Comparison of ENCODE assay signal across 13 cellular contexts in genomic region chr7:64180989-64181388, GRCh38. TPM values are rescaled to one million over a fixed set of nuclear protein-coding genes. Genes with fewer than 3 reads are reported as not detected.
A peak's percentile ranks its signal among the peaks of the same experiment; 100 is the strongest.
DNase-seq lines count a peak whose midpoint lies in the region; ATAC-seq and TF ChIP-seq lines count a peak whose summit lies in the region.
"Had no signal": no experiment of that assay in that cellular context is flagged by ENCODE, and none has a peak within 500 bp of the region (broad histone marks: within the 10 kb centered on the region; RNA-seq: fewer than 3 reads in every experiment).

No MANE protein-coding gene starts in this region.

- H3K27ac Mint-ChIP-seq in stimulated activated effector memory CD8-positive, alpha-beta T cell treated with anti-CD3 and anti-CD28 coated beads, Interleukin-12 subunit alpha, Interleukin-12 subunit beta, amount 100 ng/mL, for 72 hours: no peak overlapping the region

- intact Hi-C loops in left ventricle myocardium superior (cut with micrococcal nuclease): loop anchor here (2.0 kb wide), 1 partner anchor 438 kb away; no protein-coding TSS in a partner anchor

- H3K4me3 Mint-ChIP-seq in stimulated activated effector memory CD8-positive, alpha-beta T cell treated with anti-CD3 and anti-CD28 coated beads, Interleukin-12 subunit alpha, Interleukin-12 subunit beta, amount 100 ng/mL, for 72 hours: no peak overlapping the region

- H3K9me3 ChIP-seq in cardiac muscle cell (ENCODE audit: low read depth): no peaks in the 10 kb centered on the region
- H3K9me3 ChIP-seq in Karpas-422 (ENCODE audit: low read length): peaks cover 4% of the 10 kb centered on the region; the same call in 1 of the 2 replicates
- no peaks in the 10 kb centered on the region for H3K9me3 ChIP-seq in WERI-Rb-1 (ENCODE audit: severe bottlenecking)
- H3K9me3 ChIP-seq: uterus had no signal

- no peak overlapping the region for H3K9ac ChIP-seq in Karpas-422 (ENCODE audit: low read length)

- DNase-seq in cardiac muscle cell (ENCODE audit: low read depth in 1 of 2, low spot score in 1 of 2): peak in 1 of 2 donors; percentile 1
- no peak for DNase-seq in left ventricle myocardium superior
- DNase-seq in Karpas-422: peak; percentile 71
- DNase-seq in WERI-Rb-1: peak; percentile 28
- DNase-seq in stimulated activated effector memory CD8-positive, alpha-beta T cell treated with anti-CD3 and anti-CD28 coated beads, Interleukin-12 subunit alpha, Interleukin-12 subunit beta, amount 100 ng/mL, for 72 hours (ENCODE audit: low spot score in 2 of 2): no peak
- no peak for DNase-seq in kidney glomerular epithelial cell (lab: John Stamatoyannopoulos, UW)
- DNase-seq in effector CD4-positive, alpha-beta T cell: no peak
- DNase-seq in dermis blood vessel endothelial cell: no peak
- DNase-seq: activated CD4-positive, alpha-beta T cell treated with anti-CD3 and anti-CD28 coated beads for 1 hour; activated naive CD4-positive, alpha-beta T cell treated with anti-CD3 and anti-CD28 coated beads, Interleukin-2, amount 50 U/mL, for 16 hours; GOT3; NCI-H1417 treated with DMSO at 0.1 percent for 48 hours; uterus had no signal

- no peaks in the 10 kb centered on the region for H4K20me1 ChIP-seq in Karpas-422 (ENCODE audit: insufficient read depth, low read depth, low read length)

- H3K27ac ChIP-seq in cardiac muscle cell (no peak overlapping the region), Karpas-422 (ENCODE audit: low read length) (no peak overlapping the region), WERI-Rb-1 (no peak overlapping the region)
- H3K27ac ChIP-seq: uterus had no signal

- no peaks in the 10 kb centered on the region for H3K4me1 Mint-ChIP-seq in stimulated activated effector memory CD8-positive, alpha-beta T cell treated with anti-CD3 and anti-CD28 coated beads, Interleukin-12 subunit alpha, Interleukin-12 subunit beta, amount 100 ng/mL, for 72 hours

- H3K36me3 ChIP-seq in cardiac muscle cell: no peaks in the 10 kb centered on the region
- no peaks in the 10 kb centered on the region for H3K36me3 ChIP-seq in Karpas-422 (ENCODE audit: insufficient read depth, low read length)
- H3K36me3 ChIP-seq in WERI-Rb-1: no peaks in the 10 kb centered on the region
- H3K36me3 ChIP-seq: uterus had no signal

- H3K27me3 ChIP-seq in cardiac muscle cell (no peaks in the 10 kb centered on the region), Karpas-422 (ENCODE audit: low read length) (no peaks in the 10 kb centered on the region), WERI-Rb-1 (ENCODE audit: insufficient read depth, low read depth, severe bottlenecking) (no peaks in the 10 kb centered on the region)

- H3K9me3 Mint-ChIP-seq in stimulated activated effector memory CD8-positive, alpha-beta T cell treated with anti-CD3 and anti-CD28 coated beads, Interleukin-12 subunit alpha, Interleukin-12 subunit beta, amount 100 ng/mL, for 72 hours: no peaks in the 10 kb centered on the region

- peak; percentile 8 for TF ChIP-seq CTCF in cardiac muscle cell (IDR thresholded peaks at IDR 0.05; ENCODE audit: low read depth, low read length)
- peak; percentile 51 for TF ChIP-seq CTCF in WERI-Rb-1 (IDR thresholded peaks at IDR 0.05; ENCODE audit: low read depth, low read length)

- H3K4me1 ChIP-seq in cardiac muscle cell (ENCODE audit: low read depth) (no peaks in the 10 kb centered on the region), Karpas-422 (ENCODE audit: low read length) (no peaks in the 10 kb centered on the region)
- H3K4me1 ChIP-seq: uterus had no signal

- H3K4me2 ChIP-seq in Karpas-422 (ENCODE audit: low read depth, low read length, poor library complexity, severe bottlenecking): no peak overlapping the region

- no peak for ATAC-seq in left ventricle myocardium superior
- peak; percentile 54 for ATAC-seq in stimulated activated effector memory CD8-positive, alpha-beta T cell treated with anti-CD3 and anti-CD28 coated beads, Interleukin-12 subunit alpha, Interleukin-12 subunit beta, amount 100 ng/mL, for 72 hours

- no peak overlapping the region for H2AFZ ChIP-seq in Karpas-422 (ENCODE audit: low read length)

- H3K4me3 ChIP-seq in cardiac muscle cell (no peak overlapping the region), Karpas-422 (ENCODE audit: low read length) (no peak overlapping the region), WERI-Rb-1 (ENCODE audit: low read depth, low read length) (no peak overlapping the region)
- H3K4me3 ChIP-seq: uterus had no signal

- H3K79me2 ChIP-seq in Karpas-422 (ENCODE audit: low read length): no peaks in the 10 kb centered on the region

- H3K36me3 Mint-ChIP-seq in stimulated activated effector memory CD8-positive, alpha-beta T cell treated with anti-CD3 and anti-CD28 coated beads, Interleukin-12 subunit alpha, Interleukin-12 subunit beta, amount 100 ng/mL, for 72 hours: no peaks in the 10 kb centered on the region

- no peaks in the 10 kb centered on the region for H3K9me2 ChIP-seq in Karpas-422 (replicated peaks; ENCODE audit: insufficient read depth, low read length)

RNA-seq across cellular contexts. Expression of gene ZNF735, which starts 26.0 kb away (rescaled TPM):
- not detected in 2 replicates for total RNA-seq in cardiac muscle cell
- not detected in 2 replicates for polyA plus RNA-seq in cardiac muscle cell
- total RNA-seq in left ventricle myocardium superior: not detected
- not detected in 2 replicates for total RNA-seq in Karpas-422 (2014; rRNA removed; shearing (Covaris generic); ENCODE audit: low replicate concordance)
- total RNA-seq in dermis blood vessel endothelial cell: not detected in 2 replicates
- total RNA-seq: uterus had no signal

RNA-seq across cellular contexts. Expression of gene ZNF679, which starts 47.3 kb away (rescaled TPM):
- total RNA-seq in cardiac muscle cell: not detected in 2 replicates
- not detected in 2 replicates for polyA plus RNA-seq in cardiac muscle cell
- total RNA-seq in left ventricle myocardium superior: not detected
- not detected in 2 replicates for total RNA-seq in Karpas-422 (2014; rRNA removed; shearing (Covaris generic); ENCODE audit: low replicate concordance)
- total RNA-seq in dermis blood vessel endothelial cell: not detected in 2 replicates
- total RNA-seq: uterus had no signal

Comparison
In these comparisons a context has a peak if more than half of its experiments do, and no peak if none do; other contexts are left out.
1. DNase-seq: peak in Karpas-422 (single experiment) and WERI-Rb-1 (single experiment); none in left ventricle myocardium superior (single experiment), stimulated activated effector memory CD8-positive, alpha-beta T cell treated with anti-CD3 and anti-CD28 coated beads, Interleukin-12 subunit alpha, Interleukin-12 subunit beta, amount 100 ng/mL, for 72 hours (0 of 2), kidney glomerular epithelial cell (single experiment), effector CD4-positive, alpha-beta T cell (single experiment) and dermis blood vessel endothelial cell (single experiment).